Comparison of ENCODE assay signal across 10 cellular contexts in the genomic region with DNA sequence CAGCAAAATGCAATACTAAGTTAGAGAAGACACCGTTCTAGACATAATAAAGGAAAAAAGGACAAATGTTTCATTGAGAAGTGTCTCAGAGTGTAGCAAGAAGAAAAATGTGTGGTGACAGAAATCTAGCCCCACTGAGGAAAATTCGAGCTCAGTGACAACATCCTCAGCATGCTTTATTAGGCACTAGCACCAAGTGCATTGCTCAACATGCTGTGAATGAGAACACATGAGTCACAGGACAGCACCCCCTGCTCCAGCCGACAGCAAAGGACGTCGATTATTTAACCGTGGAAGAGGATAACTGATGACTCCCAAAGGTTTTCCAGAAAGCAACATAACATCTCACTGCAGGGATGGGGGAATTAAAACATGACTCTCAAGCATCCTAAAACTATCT.
DNase-seq lines count a peak whose midpoint lies in the region; ATAC-seq and TF ChIP-seq lines count a peak whose summit lies in the region.
"Had no signal": no experiment of that assay in that cellular context is flagged by ENCODE, and none has a peak within 500 bp of the region (broad histone marks: within the 10 kb centered on the region; RNA-seq: fewer than 3 reads in every experiment).

No MANE protein-coding gene starts in this region.

- peaks cover 8% of the 10 kb centered on the region; the same call in 1 of the 2 replicates for H3K79me2 ChIP-seq in PC-9 (ENCODE audit: low read depth)

- H3K27ac ChIP-seq in HL-60 (replicated peaks) = no peak overlapping the region
- H3K27ac ChIP-seq in substantia nigra (ENCODE audit: low read depth, low read length, poor library complexity, severe bottlenecking) = peak overlapping the region; percentile 52
- H3K27ac ChIP-seq in PC-9 = no peak overlapping the region

- H3K36me3 Mint-ChIP-seq in brain (peaks cover 6% of the 10 kb centered on the region), immature natural killer cell (no peaks in the 10 kb centered on the region)

- peaks cover 3% of the 10 kb centered on the region for H3K27me3 Mint-ChIP-seq in brain
- no peaks in the 10 kb centered on the region for H3K27me3 Mint-ChIP-seq in immature natural killer cell (ENCODE audit: low read depth in 3 of 3)

- H4K20me1 ChIP-seq in PC-9 (ENCODE audit: insufficient read depth) = no peaks in the 10 kb centered on the region; the same call in none of the 2 replicates

- peak overlapping the region in 1 of 5 experiments; percentile 40 for H3K4me3 Mint-ChIP-seq in brain
- H3K4me3 Mint-ChIP-seq in immature natural killer cell = no peak overlapping the region

- H3K9me3 Mint-ChIP-seq in brain (no peaks in the 10 kb centered on the region), immature natural killer cell (no peaks in the 10 kb centered on the region)

- H3K4me3 ChIP-seq in HL-60 (replicated peaks; ENCODE audit: insufficient read depth, low read length) (no peak overlapping the region), kidney epithelial cell (ENCODE audit: low read depth, low read length) (no peak overlapping the region), PC-9 (no peak overlapping the region)

- no peak overlapping the region for H2AFZ ChIP-seq in PC-9

- no peaks in the 10 kb centered on the region for H3K27me3 ChIP-seq in HL-60 (ENCODE audit: insufficient read depth, poor library complexity, severe bottlenecking)
- H3K27me3 ChIP-seq in kidney epithelial cell (ENCODE audit: control insufficient read depth, insufficient read depth, low read length) = no peaks in the 10 kb centered on the region
- no peaks in the 10 kb centered on the region for H3K27me3 ChIP-seq in PC-9 (ENCODE audit: insufficient read depth, low read depth)

- no peaks in the 10 kb centered on the region for H3K36me3 ChIP-seq in kidney epithelial cell (ENCODE audit: control insufficient read depth, insufficient read depth, low read length)
- no peaks in the 10 kb centered on the region for H3K36me3 ChIP-seq in PC-9 (ENCODE audit: low read depth)

- peaks cover 20% of the 10 kb centered on the region for H3K4me1 ChIP-seq in PC-9 (replicated peaks; ENCODE audit: insufficient read depth)

- POLR2A ChIA-PET in PC-9 (lab: Charles Lee; ENCODE audit: unreplicated experiment) = no interaction called here

- 0 out of 2 replicates have a peak, but pooled peaks cover 7% of the 10 kb centered on the region for H3F3A ChIP-seq in PC-9 (ENCODE audit: insufficient read depth, low read depth)

- intact Hi-C loops in PC-9 (cut with micrococcal nuclease; ENCODE audit: unreplicated experiment) = no loop called here

- H3K4me2 ChIP-seq in PC-9 = no peak overlapping the region

- no peaks in the 10 kb centered on the region for H3K9me3 ChIP-seq in PC-9 (ENCODE audit: insufficient read depth, low read depth)

- H3K4me1 Mint-ChIP-seq in brain = peaks cover 16% of the 10 kb centered on the region
- H3K4me1 Mint-ChIP-seq in immature natural killer cell = peaks cover 17 to 41% of the 10 kb centered on the region in 2 donors

- no peaks in the 10 kb centered on the region for H3K9me2 ChIP-seq in PC-9 (ENCODE audit: insufficient read depth)

- no TSS peak for BruUV-seq in PC-9 (replicated peaks; lab: Mats Ljungman, UMichigan)

- no peak for TF ChIP-seq CTCF in HL-60 (IDR thresholded peaks at IDR 0.05; ENCODE audit: insufficient read depth, low read length)
- TF ChIP-seq CTCF in brain (conservative IDR thresholded peaks at IDR 0.05) = no peak
- no peak for TF ChIP-seq CTCF in kidney epithelial cell (IDR thresholded peaks at IDR 0.05; ENCODE audit: insufficient read depth, low read length, poor library complexity, severe bottlenecking)
- TF ChIP-seq CTCF in PC-9 (conservative IDR thresholded peaks at IDR 0.05) = no peak

- peak; percentile 37 to 69 for DNase-seq in HL-60 (ENCODE audit: low read depth in 1 of 2, low spot score in 1 of 2)
- peak; percentile 73 for DNase-seq in kidney epithelial cell (ENCODE audit: low read depth)
- peak in 24 of 49 donors; percentile 12 to 62 (median 31) for DNase-seq in substantia nigra (lab: John Stamatoyannopoulos, UW)
- DNase-seq in PC-9 = no peak
- DNase-seq in immature natural killer cell = no peak
- no peak for DNase-seq in stimulated activated CD4-positive, alpha-beta T cell treated with anti-CD3 and anti-CD28 coated beads, Interleukin-2, amount 100 ng/mL, for 48 hours
- DNase-seq: activated CD4-positive, alpha-beta T cell treated with anti-CD3 and anti-CD28 coated beads for 4 hours; stimulated activated naive CD4-positive, alpha-beta T cell had no signal

- CTCF ChIA-PET in PC-9 (lab: Charles Lee) = no interaction called here

- H3K27ac Mint-ChIP-seq in brain (peak overlapping the region; percentile 17 to 85 (median 77)), immature natural killer cell (no peak overlapping the region)

- no peak for ATAC-seq in HG02870 (IDR thresholded peaks at IDR 0.05; ENCODE audit: unreplicated experiment)

Comparison
In these comparisons a context has a peak if more than half of its experiments do, and no peak if none do; other contexts are left out.
1. DNase-seq: peak in HL-60 (2 of 2) and kidney epithelial cell (single experiment); none in PC-9 (0 of 2), immature natural killer cell (0 of 3) and stimulated activated CD4-positive, alpha-beta T cell treated with anti-CD3 and anti-CD28 coated beads, Interleukin-2, amount 100 ng/mL, for 48 hours (0 of 2).
2. H3K27ac Mint-ChIP-seq: peak in brain (5 of 5); none in immature natural killer cell (0 of 6).